In genomic region chr7:135333196-135333595, GRCh38 we compare ENCODE assay signal across 20 cellular contexts.
DNase-seq lines count a peak whose midpoint lies in the region; ATAC-seq, FAIRE-seq and TF ChIP-seq lines count a peak whose summit lies in the region.
"Had no signal": no experiment of that assay in that cellular context is flagged by ENCODE, and none has a peak within 500 bp of the region (broad histone marks: within the 10 kb centered on the region; RNA-seq: fewer than 3 reads in every experiment).

No MANE protein-coding gene starts in this region.

- H3K27ac ChIP-seq in RWPE2 (ENCODE audit: poor library complexity, severe bottlenecking), result peak overlapping the region; percentile 65
- H3K27ac ChIP-seq in foreskin keratinocyte, result peak overlapping the region; percentile 94
- H3K27ac ChIP-seq in dorsolateral prefrontal cortex, result no peak overlapping the region
- H3K27ac ChIP-seq: cardiac muscle cell had no signal

- peaks cover 24% of the 10 kb centered on the region for H3K4me1 ChIP-seq in RWPE2 (ENCODE audit: insufficient read depth, poor library complexity, severe bottlenecking)
- peaks cover 19% of the 10 kb centered on the region for H3K4me1 ChIP-seq in foreskin keratinocyte

- DNase-seq in NCI-H2029 (lab: John Stamatoyannopoulos, UW) (peak; percentile 49), NCI-H2029 treated with DMSO at 0.1 percent for 48 hours (lab: John Stamatoyannopoulos, UW) (no peak), ELR (ENCODE audit: low read depth) (peak; percentile 12), RWPE2 (ENCODE audit: low spot score) (no peak), foreskin keratinocyte (peak; percentile 84 to 90), dorsolateral prefrontal cortex (no peak), H54 (ENCODE audit: insufficient read length, low spot score) (no peak)
- DNase-seq: activated CD4-positive, CD25-positive, alpha-beta regulatory T cell treated with anti-CD3 and anti-CD28 coated beads, Interleukin-2, amount 50 U/mL, for 72 hours; activated naive CD8-positive, alpha-beta T cell treated with anti-CD3 and anti-CD28 coated beads, Interleukin-2, amount 10 ng/mL, durations not matched to agents 7 days and 5 days; C1 segment of cervical spinal cord; effector CD4-positive, alpha-beta T cell; foreskin melanocyte; NCI-H1092 treated with DMSO at 0.1 percent for 48 hours; NCI-H2171 treated with DMSO at 0.1 percent for 48 hours; SHP77 treated with DMSO at 0.1 percent for 48 hours; T-helper 17 cell had no signal

- no peaks in the 10 kb centered on the region for H3K9me3 ChIP-seq in RWPE2 (ENCODE audit: severe bottlenecking)

- H3K27me3 ChIP-seq in RWPE2 (ENCODE audit: insufficient read depth, poor library complexity, severe bottlenecking) (no peaks in the 10 kb centered on the region), foreskin keratinocyte (no peaks in the 10 kb centered on the region), dorsolateral prefrontal cortex (no peaks in the 10 kb centered on the region)
- H3K27me3 ChIP-seq: cardiac muscle cell had no signal

- TF ChIP-seq POLR2A in H54 (IDR thresholded peaks at IDR 0.05; ENCODE audit: low read depth, low read length), result no peak

- no peak for FAIRE-seq in H54 (lab: Jason Lieb, UNC)
- FAIRE-seq: A204.1 had no signal

- TF ChIP-seq CTCF in RWPE2 (IDR thresholded peaks at IDR 0.05; ENCODE audit: poor library complexity, severe bottlenecking) (no peak), foreskin keratinocyte (conservative IDR thresholded peaks at IDR 0.05) (no peak), dorsolateral prefrontal cortex (IDR thresholded peaks at IDR 0.05 in 54 of 56, conservative IDR thresholded peaks at IDR 0.05 in 2 of 56; ENCODE audit: low read depth in 1 of 56, partially characterized antibody in 56 of 56) (no peak)

- ATAC-seq in RWPE2 (ENCODE audit: low read depth) (peak; percentile 88), foreskin keratinocyte (peak; percentile 87), HG03175 (IDR thresholded peaks at IDR 0.05; ENCODE audit: unreplicated experiment) (no peak)
- ATAC-seq: natural killer cell treated with Interleukin-12 subunit alpha and Interleukin-12 subunit beta and Interleukin-15 and Interleukin-18, amount 100 ng/mL, for 72 hours; T-helper 17 cell had no signal

- H3K4me3 ChIP-seq in RWPE2 (ENCODE audit: severe bottlenecking) (no peak overlapping the region), dorsolateral prefrontal cortex (no peak overlapping the region)
- H3K4me3 ChIP-seq: cardiac muscle cell had no signal

- H3K36me3 ChIP-seq in RWPE2 (ENCODE audit: low read depth), result no peaks in the 10 kb centered on the region
- H3K36me3 ChIP-seq: cardiac muscle cell had no signal

- intact Hi-C loops in dorsolateral prefrontal cortex (cut with DNase I), result no loop called here

Comparison
In these comparisons a context has a peak if more than half of its experiments do, and no peak if none do; other contexts are left out.
1. DNase-seq: peak in NCI-H2029 (single experiment), ELR (single experiment) and foreskin keratinocyte (2 of 2); none in NCI-H2029 treated with DMSO at 0.1 percent for 48 hours (single experiment), RWPE2 (single experiment), dorsolateral prefrontal cortex (0 of 10) and H54 (single experiment).
2. H3K27ac ChIP-seq: peak in RWPE2 (single experiment) and foreskin keratinocyte (single experiment); none in dorsolateral prefrontal cortex (0 of 59).